Comparison of ENCODE assay signal across 8 cellular contexts in genomic region chr3:39177708-39178332, GRCh38. TPM values are rescaled to one million over a fixed set of nuclear protein-coding genes. Genes with fewer than 3 reads are reported as not detected.
DNase-seq lines count a peak whose midpoint lies in the region; ATAC-seq and TF ChIP-seq lines count a peak whose summit lies in the region.

No MANE protein-coding gene starts in this region.

- TF ChIP-seq CTCF in Loucy (conservative IDR thresholded peaks at IDR 0.05; ENCODE audit: low read length) (no peak), type B pancreatic cell (conservative IDR thresholded peaks at IDR 0.05) (no peak)

- no peaks in the 10 kb centered on the region for H3K9me2 ChIP-seq in Loucy (replicated peaks; ENCODE audit: low read depth, low read length)

- peak; percentile 94 for DNase-seq in AG08396 (ENCODE audit: low spot score)
- DNase-seq in T-helper 17 cell: peak in 2 of 3 donors; percentile 63 to 68
- peak; percentile 90 for DNase-seq in left ventricle myocardium superior
- DNase-seq in posterior vena cava (ENCODE audit: low spot score): peak; percentile 96
- no peak for DNase-seq in type B pancreatic cell (ENCODE audit: extremely low spot score, unreplicated experiment)

- H3F3A ChIP-seq in Loucy (ENCODE audit: low read depth): 0 out of 2 replicates have a peak, but pooled peaks cover 4% of the 10 kb centered on the region

- TF ChIP-seq POLR2A in GM18951 (IDR thresholded peaks at IDR 0.05; ENCODE audit: extremely low read depth, insufficient read depth, insufficient read length): peak; percentile 66

- H3K27ac ChIP-seq in angular gyrus (ENCODE audit: low read depth, low read length): peak overlapping the region; percentile 77

- H3K9me3 Mint-ChIP-seq in type B pancreatic cell: no peaks in the 10 kb centered on the region

- H3K27ac Mint-ChIP-seq in T-helper 17 cell: peak overlapping the region; percentile 95
- H3K27ac Mint-ChIP-seq in type B pancreatic cell: peak overlapping the region; percentile 88

- peak overlapping the region; percentile 17 for H3K4me3 ChIP-seq in Loucy (ENCODE audit: low read length, poor library complexity, severe bottlenecking)

- H3K79me2 ChIP-seq in Loucy (ENCODE audit: insufficient read depth, low read length): no peaks in the 10 kb centered on the region

- peaks cover 14% of the 10 kb centered on the region for H3K4me1 ChIP-seq in Loucy (ENCODE audit: insufficient read depth, low read length, poor library complexity, severe bottlenecking)

- H2AFZ ChIP-seq in Loucy (ENCODE audit: low read length): no peak overlapping the region

- H3K27me3 Mint-ChIP-seq in T-helper 17 cell (no peaks in the 10 kb centered on the region), type B pancreatic cell (peaks cover 2% of the 10 kb centered on the region)

- intact Hi-C loops in left ventricle myocardium superior (cut with micrococcal nuclease): no loop called here
- intact Hi-C loops in posterior vena cava (cut with DNase I): loop anchor here in 1 of 2 donors (10.0 kb wide), 1 partner anchor 1253 kb away; no protein-coding TSS in a partner anchor

- ATAC-seq in T-helper 17 cell (peak; percentile 12), left ventricle myocardium superior (peak; percentile 57)

- H3K27me3 ChIP-seq in Loucy (ENCODE audit: insufficient read depth, low read length, poor library complexity, severe bottlenecking): no peaks in the 10 kb centered on the region

- no peak overlapping the region for H3K9ac ChIP-seq in Loucy (ENCODE audit: low read depth, low read length, poor library complexity, severe bottlenecking)

- H4K20me1 ChIP-seq in Loucy (ENCODE audit: insufficient read depth, low read length, poor library complexity, severe bottlenecking): no peaks in the 10 kb centered on the region

- in situ Hi-C loops in GM18951 (cut with MboI; ENCODE audit: low sequenced_read_pairs, unreplicated experiment): loop anchor here (25.0 kb wide), 1 partner anchor 209 kb away; the partner anchor contains the start of gene SLC25A38

- H3K4me2 ChIP-seq in Loucy (ENCODE audit: low read depth, low read length, poor library complexity, severe bottlenecking): peak overlapping the region; percentile 24

- H3K36me3 Mint-ChIP-seq in T-helper 17 cell (ENCODE audit: low read depth) (no peaks in the 10 kb centered on the region), type B pancreatic cell (no peaks in the 10 kb centered on the region)

- H3K4me1 Mint-ChIP-seq in T-helper 17 cell: peaks cover 33% of the 10 kb centered on the region
- peaks cover 42% of the 10 kb centered on the region for H3K4me1 Mint-ChIP-seq in type B pancreatic cell (ENCODE audit: unreplicated experiment)

- peak overlapping the region; percentile 83 for H3K4me3 Mint-ChIP-seq in T-helper 17 cell
- peak overlapping the region; percentile 89 for H3K4me3 Mint-ChIP-seq in type B pancreatic cell

- no peaks in the 10 kb centered on the region for H3K9me3 ChIP-seq in Loucy (ENCODE audit: insufficient read depth, low read depth, low read length)
- no peaks in the 10 kb centered on the region for H3K9me3 ChIP-seq in T-helper 17 cell (ENCODE audit: control insufficient read depth, low read length, poor library complexity, severe bottlenecking)

- H3K36me3 ChIP-seq in Loucy (ENCODE audit: insufficient read depth, low read length): no peaks in the 10 kb centered on the region

RNA-seq across cellular contexts. Expression of gene XIRP1, which starts 14.6 kb away (rescaled TPM):
- not detected for total RNA-seq in T-helper 17 cell
- total RNA-seq in left ventricle myocardium superior: 263 TPM
- total RNA-seq in posterior vena cava: 1 to 10 TPM in 1 of 2 donors, under 1 TPM in 1; 0.23 to 7.1 TPM
- total RNA-seq in type B pancreatic cell (ENCODE audit: low replicate concordance): 0.12 TPM in 1 of 2 replicates, not detected in the other

RNA-seq across cellular contexts. Expression of gene CSRNP1, which starts 24.4 kb away (rescaled TPM):
- total RNA-seq in T-helper 17 cell: 100 to 1,000 TPM; 356 to 408 TPM
- total RNA-seq in left ventricle myocardium superior: 11.2 TPM
- 10 to 100 TPM; 23.5 to 61.4 TPM for total RNA-seq in posterior vena cava
- total RNA-seq in type B pancreatic cell (ENCODE audit: low replicate concordance): 7.5 and 24.5 TPM in 2 replicates

Comparison
In these comparisons a context has a peak if more than half of its experiments do, and no peak if none do; other contexts are left out.
1. RNA of gene XIRP1, which starts 14.6 kb away (total RNA-seq): 263 TPM in left ventricle myocardium superior (single experiment); 0.23 to 7.1 TPM in posterior vena cava, 0.12 TPM in type B pancreatic cell and not detected in T-helper 17 cell; every median in the first group is over 10 times any median in the second.
2. RNA of gene CSRNP1, which starts 24.4 kb away (total RNA-seq): 356 to 408 TPM in T-helper 17 cell; 23.5 to 61.4 TPM in posterior vena cava, 11.2 TPM in left ventricle myocardium superior (single experiment) and 7.5 to 24.5 TPM in type B pancreatic cell; every median in the first group is over 4 times any median in the second.